ENCODE assay signal across 21 cellular contexts in the genomic region with DNA sequence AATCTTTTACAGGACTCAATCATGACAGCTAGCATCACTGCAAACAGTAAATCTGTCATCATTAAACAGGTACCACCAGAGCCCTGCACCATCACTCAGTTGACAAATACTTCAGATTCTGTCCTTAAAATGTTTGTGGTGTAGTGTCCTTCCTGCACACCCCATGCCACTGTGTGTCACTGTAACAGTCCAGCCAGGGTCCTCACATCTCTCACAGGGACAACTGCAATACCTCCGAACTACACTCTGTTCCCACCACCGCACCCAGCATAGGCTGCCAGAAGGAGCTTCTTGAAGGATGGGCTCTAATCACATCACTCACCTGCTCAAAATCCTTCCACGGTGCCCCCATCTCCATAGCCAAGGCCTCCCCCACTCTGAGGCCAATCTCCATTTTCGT.
DNase-seq lines count a peak whose midpoint lies in the region; ATAC-seq lines count a peak whose summit lies in the region.
"Had no signal": no experiment of that assay in that cellular context is flagged by ENCODE, and none has a peak within 500 bp of the region (broad histone marks: within the 10 kb centered on the region; RNA-seq: fewer than 3 reads in every experiment).

No MANE protein-coding gene starts in this region.

- peak overlapping the region; percentile 23 for H3K27ac ChIP-seq in HUES48 (ENCODE audit: low read depth, low read length)
- H3K27ac ChIP-seq: lower lobe of right lung, PC-9, right lobe of liver, SK-N-MC had no signal

- no peak for ATAC-seq in activated naive CD8-positive, alpha-beta T cell treated with anti-CD3 and anti-CD28 coated beads, Interleukin-2, amount 50 U/mL, for 24 hours
- ATAC-seq in stimulated activated memory B cell treated with anti-CD40 and anti-IgM and Interleukin-4, amounts not matched to agents 10 μg/mL and 1 μg/mL and 100 μg/mL, for 72 hours = no peak
- ATAC-seq in Right ventricle myocardium inferior (no peak), GM18909 (IDR thresholded peaks at IDR 0.05; ENCODE audit: poor library complexity, unreplicated experiment) (no peak)
- ATAC-seq: CD8-positive, alpha-beta T cell; right lobe of liver had no signal

- no peak overlapping the region for H3K4me3 Mint-ChIP-seq in activated T-cell treated with anti-CD3 and anti-CD28 coated beads, Interleukin-2, amount 50 U/mL, for 24 hours
- no peak overlapping the region for H3K4me3 Mint-ChIP-seq in activated naive CD8-positive, alpha-beta T cell treated with anti-CD3 and anti-CD28 coated beads, Interleukin-2, amount 50 U/mL, for 24 hours
- no peak overlapping the region for H3K4me3 Mint-ChIP-seq in stimulated activated memory B cell treated with anti-CD40 and anti-IgM and Interleukin-4, amounts not matched to agents 10 μg/mL and 1 μg/mL and 100 μg/mL, for 72 hours
- H3K4me3 Mint-ChIP-seq: CD8-positive, alpha-beta T cell; central memory CD8-positive, alpha-beta T cell; immature natural killer cell had no signal

- H3K27me3 ChIP-seq in HUES48 (ENCODE audit: control insufficient read depth, insufficient read depth, low read length) = no peaks in the 10 kb centered on the region
- H3K27me3 ChIP-seq: heart right ventricle, right lobe of liver had no signal

- intact Hi-C loops in Right ventricle myocardium inferior (cut with DNase I) = no loop called here

- H3K4me1 Mint-ChIP-seq in activated T-cell treated with anti-CD3 and anti-CD28 coated beads, Interleukin-2, amount 50 U/mL, for 24 hours (ENCODE audit: low read depth) = peaks cover 34% of the 10 kb centered on the region
- H3K4me1 Mint-ChIP-seq in activated naive CD8-positive, alpha-beta T cell treated with anti-CD3 and anti-CD28 coated beads, Interleukin-2, amount 50 U/mL, for 24 hours = peaks cover 35% of the 10 kb centered on the region
- H3K4me1 Mint-ChIP-seq in stimulated activated memory B cell treated with anti-CD40 and anti-IgM and Interleukin-4, amounts not matched to agents 10 μg/mL and 1 μg/mL and 100 μg/mL, for 72 hours = peaks cover 31% of the 10 kb centered on the region
- H3K4me1 Mint-ChIP-seq: central memory CD8-positive, alpha-beta T cell; immature natural killer cell had no signal

- H3K27ac Mint-ChIP-seq in activated T-cell treated with anti-CD3 and anti-CD28 coated beads, Interleukin-2, amount 50 U/mL, for 24 hours = peak overlapping the region; percentile 6
- H3K27ac Mint-ChIP-seq in activated naive CD8-positive, alpha-beta T cell treated with anti-CD3 and anti-CD28 coated beads, Interleukin-2, amount 50 U/mL, for 24 hours = peak overlapping the region; percentile 29
- peak overlapping the region; percentile 52 for H3K27ac Mint-ChIP-seq in stimulated activated memory B cell treated with anti-CD40 and anti-IgM and Interleukin-4, amounts not matched to agents 10 μg/mL and 1 μg/mL and 100 μg/mL, for 72 hours
- H3K27ac Mint-ChIP-seq: CD8-positive, alpha-beta T cell; immature natural killer cell had no signal

- DNase-seq in activated T-cell treated with anti-CD3 and anti-CD28 coated beads, Interleukin-2, amount 50 U/mL, for 24 hours = no peak
- no peak for DNase-seq in activated T-cell treated with anti-CD3 and anti-CD28 coated beads, Interleukin-2, amount 50 U/mL, for 48 hours
- DNase-seq in activated naive CD8-positive, alpha-beta T cell treated with anti-CD3 and anti-CD28 coated beads, Interleukin-2, amount 50 U/mL, for 24 hours = no peak
- DNase-seq in DMS 273 treated with DMSO at 0.1 percent for 48 hours (lab: John Stamatoyannopoulos, UW) = no peak
- DNase-seq in Right ventricle myocardium inferior (ENCODE audit: missing footprints) = no peak
- DNase-seq: activated effector memory CD4-positive, alpha-beta T cell treated with Interleukin-2 at 50 U/mL for 16 hours; amygdala; CD8-positive, alpha-beta T cell; effector CD4-positive, alpha-beta T cell; heart right ventricle; immature natural killer cell; Kasumi-1; lower lobe of right lung; NCI-H2171; PC-9; right lobe of liver had no signal

- H3K9me3 ChIP-seq in HUES48 (ENCODE audit: control insufficient read depth, insufficient read depth, low read length) = no peaks in the 10 kb centered on the region
- H3K9me3 ChIP-seq: heart right ventricle, lower lobe of right lung, right lobe of liver had no signal

- H3K9me3 Mint-ChIP-seq in activated T-cell treated with anti-CD3 and anti-CD28 coated beads, Interleukin-2, amount 50 U/mL, for 24 hours = no peaks in the 10 kb centered on the region
- no peaks in the 10 kb centered on the region for H3K9me3 Mint-ChIP-seq in activated naive CD8-positive, alpha-beta T cell treated with anti-CD3 and anti-CD28 coated beads, Interleukin-2, amount 50 U/mL, for 24 hours
- no peaks in the 10 kb centered on the region for H3K9me3 Mint-ChIP-seq in stimulated activated memory B cell treated with anti-CD40 and anti-IgM and Interleukin-4, amounts not matched to agents 10 μg/mL and 1 μg/mL and 100 μg/mL, for 72 hours
- H3K9me3 Mint-ChIP-seq: CD8-positive, alpha-beta T cell; central memory CD8-positive, alpha-beta T cell; immature natural killer cell had no signal

- H3K27me3 Mint-ChIP-seq in activated T-cell treated with anti-CD3 and anti-CD28 coated beads, Interleukin-2, amount 50 U/mL, for 24 hours = peaks cover 2% of the 10 kb centered on the region
- peaks cover 2% of the 10 kb centered on the region for H3K27me3 Mint-ChIP-seq in activated naive CD8-positive, alpha-beta T cell treated with anti-CD3 and anti-CD28 coated beads, Interleukin-2, amount 50 U/mL, for 24 hours
- no peaks in the 10 kb centered on the region for H3K27me3 Mint-ChIP-seq in stimulated activated memory B cell treated with anti-CD40 and anti-IgM and Interleukin-4, amounts not matched to agents 10 μg/mL and 1 μg/mL and 100 μg/mL, for 72 hours
- H3K27me3 Mint-ChIP-seq: central memory CD8-positive, alpha-beta T cell had no signal

- no peaks in the 10 kb centered on the region for H3K36me3 Mint-ChIP-seq in activated T-cell treated with anti-CD3 and anti-CD28 coated beads, Interleukin-2, amount 50 U/mL, for 24 hours (ENCODE audit: low read depth)
- no peaks in the 10 kb centered on the region for H3K36me3 Mint-ChIP-seq in activated naive CD8-positive, alpha-beta T cell treated with anti-CD3 and anti-CD28 coated beads, Interleukin-2, amount 50 U/mL, for 24 hours (ENCODE audit: low read depth)
- no peaks in the 10 kb centered on the region for H3K36me3 Mint-ChIP-seq in stimulated activated memory B cell treated with anti-CD40 and anti-IgM and Interleukin-4, amounts not matched to agents 10 μg/mL and 1 μg/mL and 100 μg/mL, for 72 hours
- H3K36me3 Mint-ChIP-seq: CD8-positive, alpha-beta T cell; immature natural killer cell had no signal

- H3K36me3 ChIP-seq in HUES48 (ENCODE audit: control insufficient read depth, insufficient read depth, low read length) = no peaks in the 10 kb centered on the region
- H3K36me3 ChIP-seq: heart right ventricle, lower lobe of right lung, right lobe of liver had no signal

- peaks cover 33% of the 10 kb centered on the region for H3K4me1 ChIP-seq in HUES48 (ENCODE audit: control insufficient read depth, insufficient read depth, low read length)
- H3K4me1 ChIP-seq: lower lobe of right lung, right lobe of liver had no signal

- no peak overlapping the region for H3K9ac ChIP-seq in HUES48 (ENCODE audit: low read depth, low read length)

- H3K4me3 ChIP-seq in HUES48 (ENCODE audit: low read depth, low read length) = no peak overlapping the region
- H3K4me3 ChIP-seq: heart right ventricle, lower lobe of right lung, PC-9, right lobe of liver, SK-N-MC had no signal
